ENCODE assay signal across 8 cellular contexts in genomic region chr9:19457694-19458009, GRCh38. TPM values are rescaled to one million over a fixed set of nuclear protein-coding genes. Genes with fewer than 3 reads are reported as not detected.
DNase-seq lines count a peak whose midpoint lies in the region; ATAC-seq and TF ChIP-seq lines count a peak whose summit lies in the region.

No MANE protein-coding gene starts in this region.

- DNase-seq in T1000 (lab: John Stamatoyannopoulos, UW), result no peak
- DNase-seq in A172 (ENCODE audit: low spot score), result no peak
- no peak for DNase-seq in AG08395 (ENCODE audit: low spot score)
- DNase-seq in SKM-1 treated with dmso at 0.1 percent for 144 hours (lab: John Stamatoyannopoulos, UW; ENCODE audit: unreplicated experiment), result no peak

- ATAC-seq in GM19035 (IDR thresholded peaks at IDR 0.05; ENCODE audit: unreplicated experiment), result peak; percentile 21
- peak; percentile 13 for ATAC-seq in HG03439 (IDR thresholded peaks at IDR 0.05; ENCODE audit: unreplicated experiment)

- no peaks in the 10 kb centered on the region for H3K27me3 ChIP-seq in endocrine pancreas (ENCODE audit: control insufficient read depth, insufficient read depth, low read length)

- H3K9ac ChIP-seq in endocrine pancreas (ENCODE audit: control insufficient read depth, insufficient read depth, low read length), result no peak overlapping the region

- no peaks in the 10 kb centered on the region for H3K4me1 ChIP-seq in endocrine pancreas (ENCODE audit: control insufficient read depth, insufficient read depth, low read length)

- H3K27ac ChIP-seq in 22Rv1, result no peak overlapping the region

- H3K4me3 ChIP-seq in endocrine pancreas (ENCODE audit: control insufficient read depth, insufficient read depth, low read length), result peak overlapping the region; percentile 34

- no peaks in the 10 kb centered on the region for H3K9me3 ChIP-seq in endocrine pancreas (ENCODE audit: control insufficient read depth, low read length)

- peak; percentile 45 for TF ChIP-seq CTCF in 22Rv1 (IDR thresholded peaks at IDR 0.05)

- no peaks in the 10 kb centered on the region for H3K36me3 ChIP-seq in endocrine pancreas (ENCODE audit: control insufficient read depth, insufficient read depth, low read length)

RNA-seq across cellular contexts. Expression of gene ACER2, which starts 48.8 kb away (rescaled TPM):
- 1.7 and 2.4 TPM in 2 replicates for total RNA-seq in A172 (2014; rRNA removed; shearing (Covaris generic))
